ENCODE assay signal across 14 cellular contexts in the genomic region with DNA sequence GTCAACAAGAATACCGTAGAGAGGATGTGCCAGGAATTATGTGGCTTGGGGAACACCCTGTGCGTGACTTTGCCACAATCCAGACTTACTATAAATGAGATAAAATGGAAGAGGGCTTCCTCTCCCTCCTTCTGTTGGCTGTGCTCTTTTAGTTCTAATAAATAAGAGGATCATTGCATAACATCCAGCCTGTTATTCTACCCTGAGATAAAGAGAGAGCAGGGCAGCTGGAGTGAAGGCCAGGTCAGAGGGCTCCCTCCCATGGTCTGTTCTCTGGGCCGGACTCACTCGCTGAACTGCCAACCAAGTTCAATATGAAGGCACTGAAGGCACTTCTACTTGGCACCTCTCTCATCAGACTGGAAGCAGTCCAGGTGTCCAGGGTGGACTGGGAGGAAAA.
DNase-seq lines count a peak whose midpoint lies in the region; ATAC-seq and TF ChIP-seq lines count a peak whose summit lies in the region.
"Had no signal": no experiment of that assay in that cellular context is flagged by ENCODE, and none has a peak within 500 bp of the region (broad histone marks: within the 10 kb centered on the region; RNA-seq: fewer than 3 reads in every experiment).

No MANE protein-coding gene starts in this region.

- intact Hi-C loops in Right ventricle myocardium inferior (cut with DNase I), result loop anchor here (2.0 to 5.0 kb wide), 2 partner anchors 54 to 121 kb away; no protein-coding TSS in a partner anchor
- intact Hi-C loops in cardiac septum (cut with DNase I), result no loop called here

- DNase-seq in Right ventricle myocardium inferior (ENCODE audit: missing footprints), result peak; percentile 82
- DNase-seq in cardiac septum (ENCODE audit: low spot score), result no peak
- DNase-seq in cardiac muscle cell (ENCODE audit: low read depth in 1 of 2, low spot score in 1 of 2), result peak; percentile 18 to 86
- DNase-seq in omental fat pad (ENCODE audit: low spot score), result no peak
- DNase-seq in HCEC 1CT, result no peak
- no peak for DNase-seq in T-helper 2 cell treated with Interferon-gamma antibody and Interleukin-4, amounts not matched to agents 5 μg/mL and 100 μg/mL, for 36 hours (ENCODE audit: low spot score)
- DNase-seq: ACHN, mucosa of descending colon, NCI-H446, PC-9 had no signal

- peaks cover 5% of the 10 kb centered on the region for H3K4me1 Mint-ChIP-seq in T-helper 2 cell treated with Interferon-gamma antibody and Interleukin-4, amounts not matched to agents 5 μg/mL and 100 μg/mL, for 36 hours (ENCODE audit: low read depth)
- H3K4me1 Mint-ChIP-seq: WTC11 had no signal

- H3K4me3 ChIP-seq in cardiac muscle cell, result no peak overlapping the region
- H3K4me3 ChIP-seq: mucosa of descending colon, PC-9 had no signal

- H3K9me3 Mint-ChIP-seq in T-helper 2 cell treated with Interferon-gamma antibody and Interleukin-4, amounts not matched to agents 5 μg/mL and 100 μg/mL, for 36 hours, result peaks cover 9% of the 10 kb centered on the region

- H3K27ac Mint-ChIP-seq in T-helper 2 cell treated with Interferon-gamma antibody and Interleukin-4, amounts not matched to agents 5 μg/mL and 100 μg/mL, for 36 hours, result no peak overlapping the region
- H3K27ac Mint-ChIP-seq: WTC11 had no signal

- H3K27me3 Mint-ChIP-seq in T-helper 2 cell treated with Interferon-gamma antibody and Interleukin-4, amounts not matched to agents 5 μg/mL and 100 μg/mL, for 36 hours (ENCODE audit: low read depth), result no peaks in the 10 kb centered on the region

- H3K27me3 ChIP-seq in cardiac muscle cell, result no peaks in the 10 kb centered on the region

- H3K27ac ChIP-seq in cardiac muscle cell, result no peak overlapping the region
- H3K27ac ChIP-seq: PC-9 had no signal

- no peaks in the 10 kb centered on the region for H3K36me3 ChIP-seq in cardiac muscle cell

- H3K4me1 ChIP-seq in cardiac muscle cell (ENCODE audit: low read depth), result peaks cover 5% of the 10 kb centered on the region

- no peaks in the 10 kb centered on the region for H3K9me3 ChIP-seq in cardiac muscle cell (ENCODE audit: low read depth)
- H3K9me3 ChIP-seq: mucosa of descending colon had no signal

- peak; percentile 95 for ATAC-seq in Right ventricle myocardium inferior
- peak; percentile 57 for ATAC-seq in omental fat pad (ENCODE audit: low FRiP score)
- ATAC-seq in GM18868 (IDR thresholded peaks at IDR 0.05; ENCODE audit: unreplicated experiment), result no peak
- no peak for ATAC-seq in GM21367 (IDR thresholded peaks at IDR 0.05; ENCODE audit: unreplicated experiment)
- ATAC-seq: HCT116, mucosa of descending colon, WTC11 had no signal

- H3K36me3 Mint-ChIP-seq in T-helper 2 cell treated with Interferon-gamma antibody and Interleukin-4, amounts not matched to agents 5 μg/mL and 100 μg/mL, for 36 hours (ENCODE audit: low read depth), result peaks cover 75% of the 10 kb centered on the region

- H3K4me3 Mint-ChIP-seq in T-helper 2 cell treated with Interferon-gamma antibody and Interleukin-4, amounts not matched to agents 5 μg/mL and 100 μg/mL, for 36 hours, result no peak overlapping the region
- H3K4me3 Mint-ChIP-seq: WTC11 had no signal

- TF ChIP-seq CTCF in cardiac muscle cell (IDR thresholded peaks at IDR 0.05; ENCODE audit: low read depth, low read length), result peak; percentile 29
- TF ChIP-seq CTCF in omental fat pad (IDR thresholded peaks at IDR 0.05), result no peak

Comparison
In these comparisons a context has a peak if more than half of its experiments do, and no peak if none do; other contexts are left out.
1. DNase-seq: peak in Right ventricle myocardium inferior (single experiment) and cardiac muscle cell (2 of 2); none in cardiac septum (single experiment), omental fat pad (single experiment), HCEC 1CT (single experiment) and T-helper 2 cell treated with Interferon-gamma antibody and Interleukin-4, amounts not matched to agents 5 μg/mL and 100 μg/mL, for 36 hours (single experiment).
2. ATAC-seq: peak in Right ventricle myocardium inferior (single experiment) and omental fat pad (single experiment); none in GM18868 (single experiment) and GM21367 (single experiment).